ENCODE assay signal across 8 cellular contexts in the genomic region with DNA sequence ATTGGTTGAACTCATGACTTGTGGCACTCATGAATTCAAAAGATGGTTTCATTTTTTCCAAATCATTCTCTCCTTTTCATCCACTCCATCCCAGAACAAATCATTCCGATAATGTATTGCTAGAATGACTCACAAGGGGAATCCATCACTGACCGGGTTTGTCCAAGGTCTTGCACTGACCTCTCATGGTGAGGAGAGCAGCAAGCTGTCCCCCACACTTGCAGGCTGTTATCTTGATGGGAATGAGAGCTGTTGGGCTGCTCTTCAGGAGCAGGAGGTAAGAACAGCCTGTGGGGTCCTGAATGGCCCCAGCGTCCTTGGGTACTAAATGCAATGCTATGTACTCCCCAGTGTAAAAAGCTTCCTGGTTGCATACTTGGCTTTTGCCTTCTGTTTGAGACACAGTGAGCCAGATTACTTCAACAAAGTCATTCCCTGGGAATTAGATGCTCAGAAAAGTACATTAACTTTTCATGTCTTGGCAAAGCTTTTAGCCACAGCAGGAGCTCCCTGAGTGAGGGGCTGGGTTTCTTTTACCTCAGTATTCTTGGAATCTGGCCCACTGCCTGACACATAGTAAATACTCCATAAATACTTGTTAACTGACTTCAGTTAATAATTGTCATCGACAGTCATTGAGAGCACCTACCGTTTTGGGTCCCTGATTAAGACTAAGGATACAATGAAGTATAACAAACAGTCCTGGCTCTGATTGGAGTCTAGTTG. TPM values are rescaled to one million over a fixed set of nuclear protein-coding genes. Genes with fewer than 3 reads are reported as not detected.
DNase-seq lines count a peak whose midpoint lies in the region; ATAC-seq and TF ChIP-seq lines count a peak whose summit lies in the region.

No MANE protein-coding gene starts in this region.

- no peaks in the 10 kb centered on the region for H3K9me3 ChIP-seq in lower lobe of right lung
- no peaks in the 10 kb centered on the region for H3K9me3 ChIP-seq in upper lobe of left lung

- no peak for ATAC-seq in activated naive CD4-positive, alpha-beta T cell treated with anti-CD3 and anti-CD28 coated beads, Interleukin-2, amount 50 U/mL, for 72 hours
- ATAC-seq in lower lobe of right lung = peak; percentile 18 to 51
- ATAC-seq in upper lobe of left lung (ENCODE audit: low FRiP score in 2 of 2) = peak; percentile 39 to 54

- TF ChIP-seq POLR2A in upper lobe of left lung (IDR thresholded peaks at IDR 0.05) = no peak

- H3K4me1 ChIP-seq in lower lobe of right lung (peaks cover 49% of the 10 kb centered on the region), upper lobe of left lung (peaks cover 17 to 42% (median 33%) of the 10 kb centered on the region in 4 donors)

- H3K4me3 ChIP-seq in lower lobe of right lung = no peak overlapping the region
- no peak overlapping the region for H3K4me3 ChIP-seq in upper lobe of left lung

- H3K36me3 ChIP-seq in lower lobe of right lung (peaks cover 25% of the 10 kb centered on the region), upper lobe of left lung (peaks cover 0 to 17% (median 2%) of the 10 kb centered on the region in 4 donors)

- TF ChIP-seq CTCF in lower lobe of right lung (IDR thresholded peaks at IDR 0.05) (no peak), upper lobe of left lung (IDR thresholded peaks at IDR 0.05) (no peak), glutamatergic neuron (IDR thresholded peaks at IDR 0.05; ENCODE audit: partially characterized antibody, unreplicated experiment) (no peak)

- H3K4me1 Mint-ChIP-seq in glutamatergic neuron (ENCODE audit: low read depth, unreplicated experiment) = peaks cover 8% of the 10 kb centered on the region

- H3K27me3 ChIP-seq in lower lobe of right lung (ENCODE audit: low read depth) (no peaks in the 10 kb centered on the region), upper lobe of left lung (no peaks in the 10 kb centered on the region)

- H3K27me3 Mint-ChIP-seq in glutamatergic neuron (ENCODE audit: unreplicated experiment) = no peaks in the 10 kb centered on the region

- no peak overlapping the region for H3K4me3 Mint-ChIP-seq in glutamatergic neuron (ENCODE audit: unreplicated experiment)

- H3K27ac ChIP-seq in caudate nucleus (ENCODE audit: low read depth, low read length) = peak overlapping the region; percentile 97
- H3K27ac ChIP-seq in lower lobe of right lung = no peak overlapping the region
- H3K27ac ChIP-seq in upper lobe of left lung = peak overlapping the region in 2 of 4 donors; percentile 48 to 57

- H3K36me3 Mint-ChIP-seq in activated naive CD4-positive, alpha-beta T cell treated with anti-CD3 and anti-CD28 coated beads, Interleukin-2, amount 50 U/mL, for 72 hours = peaks cover 0 to 6% of the 10 kb centered on the region in 2 donors
- H3K36me3 Mint-ChIP-seq in glutamatergic neuron (ENCODE audit: unreplicated experiment) = no peaks in the 10 kb centered on the region

- no peak for TF ChIP-seq EP300 in upper lobe of left lung (IDR thresholded peaks at IDR 0.05)

- intact Hi-C loops in lower lobe of right lung (cut with DNase I) = loop anchor here (10.0 kb wide), 1 partner anchor 51 kb away; no protein-coding TSS in a partner anchor

- no peaks in the 10 kb centered on the region for H3K9me3 Mint-ChIP-seq in activated naive CD4-positive, alpha-beta T cell treated with anti-CD3 and anti-CD28 coated beads, Interleukin-2, amount 50 U/mL, for 72 hours
- peaks cover 1% of the 10 kb centered on the region for H3K9me3 Mint-ChIP-seq in glutamatergic neuron (ENCODE audit: unreplicated experiment)

- no peak for DNase-seq in activated naive CD4-positive, alpha-beta T cell treated with anti-CD3 and anti-CD28 coated beads, Interleukin-2, amount 50 U/mL, for 72 hours (ENCODE audit: low spot score in 2 of 2)
- DNase-seq in activated naive CD4-positive, alpha-beta T cell treated with Interleukin-2 at 50 U/mL for 16 hours = no peak
- peak in 16 of 61 donors; percentile 6 to 40 (median 22) for DNase-seq in caudate nucleus (lab: John Stamatoyannopoulos, UW)
- no peak for DNase-seq in lower lobe of right lung
- DNase-seq in upper lobe of left lung = no peak
- DNase-seq in glutamatergic neuron = no peak
- no peak for DNase-seq in 8988T
- no peak for DNase-seq in epidermal melanocyte (ENCODE audit: insufficient read length, low spot score)

- 62 to 72% methylated on average over 5 of the region's 5 CpGs for WGBS in upper lobe of left lung, 2 donors

- peak overlapping the region; percentile 45 to 77 for H3K27ac Mint-ChIP-seq in activated naive CD4-positive, alpha-beta T cell treated with anti-CD3 and anti-CD28 coated beads, Interleukin-2, amount 50 U/mL, for 72 hours
- no peak overlapping the region for H3K27ac Mint-ChIP-seq in glutamatergic neuron (ENCODE audit: unreplicated experiment)

RNA-seq across cellular contexts. Expression of a gene that starts 24.1 kb away (rescaled TPM):
- 100 to 1,000 TPM; 260 to 288 TPM for total RNA-seq in activated naive CD4-positive, alpha-beta T cell treated with anti-CD3 and anti-CD28 coated beads, Interleukin-2, amount 50 U/mL, for 72 hours
- 133 TPM for total RNA-seq in lower lobe of right lung
- total RNA-seq in upper lobe of left lung = 100 to 1,000 TPM; 118 to 344 (median 246) TPM
- 123 TPM for total RNA-seq in glutamatergic neuron (ENCODE audit: unreplicated experiment)

Comparison
In these comparisons a context has a peak if more than half of its experiments do, and no peak if none do; other contexts are left out.
1. ATAC-seq: peak in lower lobe of right lung (2 of 2) and upper lobe of left lung (2 of 2); none in activated naive CD4-positive, alpha-beta T cell treated with anti-CD3 and anti-CD28 coated beads, Interleukin-2, amount 50 U/mL, for 72 hours (0 of 2).